Comparison of ENCODE assay signal across 1 cellular context in the genomic region with DNA sequence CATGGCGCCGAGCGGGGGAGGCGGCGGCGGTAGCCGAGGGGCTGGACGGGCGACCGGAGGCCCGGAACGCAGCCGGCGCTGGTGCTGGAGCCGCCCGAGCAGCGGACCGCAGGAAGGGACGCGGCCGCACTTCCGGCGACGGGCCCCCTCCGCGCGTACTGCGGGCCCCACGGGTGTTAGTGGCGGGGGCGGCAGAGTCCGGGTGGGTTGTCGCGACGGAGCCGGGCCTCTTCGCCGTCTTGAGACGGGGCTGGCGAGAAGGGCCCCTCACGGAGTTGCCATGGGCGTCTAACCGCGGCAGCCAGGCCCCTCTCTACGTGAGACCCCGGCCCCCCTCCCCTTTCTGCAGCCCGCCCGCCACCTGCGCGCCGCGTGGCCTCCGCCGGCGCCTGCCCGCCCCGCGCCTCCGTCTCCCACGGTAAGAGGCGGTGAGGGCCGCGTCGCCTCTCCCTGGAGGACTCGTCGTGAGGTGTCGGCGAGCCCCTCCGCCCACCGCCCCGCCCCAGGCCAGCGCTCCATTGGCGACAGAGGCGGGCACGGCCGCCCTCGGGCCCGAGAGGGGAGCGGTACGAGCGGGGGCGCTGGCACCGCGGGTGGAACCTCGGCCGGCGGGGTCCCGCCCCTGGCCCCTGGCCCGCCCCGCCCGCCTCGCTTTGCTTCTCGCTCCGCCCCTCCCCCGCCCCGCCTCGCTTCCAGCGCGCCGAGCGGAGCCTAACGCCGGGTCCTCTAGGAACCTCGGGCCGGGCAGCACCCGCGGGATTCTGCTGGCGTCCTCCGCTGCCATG.
TF ChIP-seq lines count a peak whose summit lies in the region.

Gene VPS9D1, minus strand, starts transcription at position 40 of the 785 bp plus-strand sequence. Its CDS starts 37 bp downstream, at position 3.
A gene with protein sequence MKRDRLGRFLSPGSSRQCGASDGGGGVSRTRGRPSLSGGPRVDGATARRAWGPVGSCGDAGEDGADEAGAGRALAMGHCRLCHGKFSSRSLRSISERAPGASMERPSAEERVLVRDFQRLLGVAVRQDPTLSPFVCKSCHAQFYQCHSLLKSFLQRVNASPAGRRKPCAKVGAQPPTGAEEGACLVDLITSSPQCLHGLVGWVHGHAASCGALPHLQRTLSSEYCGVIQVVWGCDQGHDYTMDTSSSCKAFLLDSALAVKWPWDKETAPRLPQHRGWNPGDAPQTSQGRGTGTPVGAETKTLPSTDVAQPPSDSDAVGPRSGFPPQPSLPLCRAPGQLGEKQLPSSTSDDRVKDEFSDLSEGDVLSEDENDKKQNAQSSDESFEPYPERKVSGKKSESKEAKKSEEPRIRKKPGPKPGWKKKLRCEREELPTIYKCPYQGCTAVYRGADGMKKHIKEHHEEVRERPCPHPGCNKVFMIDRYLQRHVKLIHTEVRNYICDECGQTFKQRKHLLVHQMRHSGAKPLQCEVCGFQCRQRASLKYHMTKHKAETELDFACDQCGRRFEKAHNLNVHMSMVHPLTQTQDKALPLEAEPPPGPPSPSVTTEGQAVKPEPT (plus strand): TSS at position 679 of the 785 bp plus-strand sequence. CDS start 104 bp downstream, at position 783.

TF ChIP-seq in GM12878, 131 proteins besides CTCF, POLR2A, EP300 and RAD21 (continued from another document and continues in another):
- no peak for TF ChIP-seq PRDM15 (CRISPR knock-in tag; IDR thresholded peaks at IDR 0.05)
- TF ChIP-seq, protein P1, sequence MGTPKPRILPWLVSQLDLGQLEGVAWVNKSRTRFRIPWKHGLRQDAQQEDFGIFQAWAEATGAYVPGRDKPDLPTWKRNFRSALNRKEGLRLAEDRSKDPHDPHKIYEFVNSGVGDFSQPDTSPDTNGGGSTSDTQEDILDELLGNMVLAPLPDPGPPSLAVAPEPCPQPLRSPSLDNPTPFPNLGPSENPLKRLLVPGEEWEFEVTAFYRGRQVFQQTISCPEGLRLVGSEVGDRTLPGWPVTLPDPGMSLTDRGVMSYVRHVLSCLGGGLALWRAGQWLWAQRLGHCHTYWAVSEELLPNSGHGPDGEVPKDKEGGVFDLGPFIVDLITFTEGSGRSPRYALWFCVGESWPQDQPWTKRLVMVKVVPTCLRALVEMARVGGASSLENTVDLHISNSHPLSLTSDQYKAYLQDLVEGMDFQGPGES (IDR thresholded peaks at IDR 0.05): peak; percentile 64
- TF ChIP-seq MEF2B (IDR thresholded peaks at IDR 0.05; ENCODE audit: partially characterized antibody, poor library complexity, severe bottlenecking): peak; percentile 34
- TF ChIP-seq EZH2 (IDR thresholded peaks at IDR 0.05; ENCODE audit: borderline replicate concordance, control insufficient read depth, low read depth, low read length): no peak
- TF ChIP-seq TBL1XR1 (IDR thresholded peaks at IDR 0.05; ENCODE audit: low read depth, low read length): 0 out of 2 replicates have a peak, but pooled peaks have one; percentile 64
- no peak for TF ChIP-seq ATF3 (IDR thresholded peaks at IDR 0.05; ENCODE audit: borderline replicate concordance, extremely low read depth, low read depth, low read length)
- no peak for TF ChIP-seq KDM1A (IDR thresholded peaks at IDR 0.05; ENCODE audit: borderline replicate concordance)
- TF ChIP-seq RB1 (IDR thresholded peaks at IDR 0.05; ENCODE audit: borderline replicate concordance): peak; percentile 88; the same call in 1 of the 2 replicates
- TF ChIP-seq MXI1 (IDR thresholded peaks at IDR 0.05; ENCODE audit: low read depth, low read length): peak; percentile 55
- peak; percentile 87 for TF ChIP-seq DPF2 (IDR thresholded peaks at IDR 0.05)
- TF ChIP-seq POLR2AphosphoS5 (IDR thresholded peaks at IDR 0.05; ENCODE audit: low read length): peak; percentile 51; the same call in 1 of the 2 replicates
- TF ChIP-seq SREBF2 (IDR thresholded peaks at IDR 0.05; ENCODE audit: low read length): peak; percentile 66; the same call in 1 of the 2 replicates
- peak; percentile 70; the same call in 1 of the 2 replicates for TF ChIP-seq TARDBP (IDR thresholded peaks at IDR 0.05; ENCODE audit: borderline replicate concordance)
- peak; percentile 74 for TF ChIP-seq SIX5 (IDR thresholded peaks at IDR 0.05; ENCODE audit: low read depth, low read length, severe bottlenecking)
- TF ChIP-seq, protein P2, sequence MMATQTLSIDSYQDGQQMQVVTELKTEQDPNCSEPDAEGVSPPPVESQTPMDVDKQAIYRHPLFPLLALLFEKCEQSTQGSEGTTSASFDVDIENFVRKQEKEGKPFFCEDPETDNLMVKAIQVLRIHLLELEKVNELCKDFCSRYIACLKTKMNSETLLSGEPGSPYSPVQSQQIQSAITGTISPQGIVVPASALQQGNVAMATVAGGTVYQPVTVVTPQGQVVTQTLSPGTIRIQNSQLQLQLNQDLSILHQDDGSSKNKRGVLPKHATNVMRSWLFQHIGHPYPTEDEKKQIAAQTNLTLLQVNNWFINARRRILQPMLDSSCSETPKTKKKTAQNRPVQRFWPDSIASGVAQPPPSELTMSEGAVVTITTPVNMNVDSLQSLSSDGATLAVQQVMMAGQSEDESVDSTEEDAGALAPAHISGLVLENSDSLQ (IDR thresholded peaks at IDR 0.05): peak; percentile 46
- TF ChIP-seq NR2C2 (IDR thresholded peaks at IDR 0.05; ENCODE audit: borderline replicate concordance, control insufficient read depth, insufficient read length, low read depth): no peak
- peak; percentile 10 for TF ChIP-seq BCL3 (IDR thresholded peaks at IDR 0.05; ENCODE audit: borderline replicate concordance, insufficient read depth, low read depth, low read length, poor library complexity, severe bottlenecking)
- TF ChIP-seq IKZF1 (conservative IDR thresholded peaks at IDR 0.05): peak; percentile 94
- TF ChIP-seq GABPA (IDR thresholded peaks at IDR 0.05; ENCODE audit: low read depth): peak; percentile 93
- TF ChIP-seq IRF5 (IDR thresholded peaks at IDR 0.05; ENCODE audit: borderline replicate concordance): no peak
- TF ChIP-seq SP1 (IDR thresholded peaks at IDR 0.05; ENCODE audit: low read depth, low read length): peak; percentile 65
- peak; percentile 99 for TF ChIP-seq GATAD2B (conservative IDR thresholded peaks at IDR 0.05; ENCODE audit: low read depth)
- TF ChIP-seq, protein P3, sequence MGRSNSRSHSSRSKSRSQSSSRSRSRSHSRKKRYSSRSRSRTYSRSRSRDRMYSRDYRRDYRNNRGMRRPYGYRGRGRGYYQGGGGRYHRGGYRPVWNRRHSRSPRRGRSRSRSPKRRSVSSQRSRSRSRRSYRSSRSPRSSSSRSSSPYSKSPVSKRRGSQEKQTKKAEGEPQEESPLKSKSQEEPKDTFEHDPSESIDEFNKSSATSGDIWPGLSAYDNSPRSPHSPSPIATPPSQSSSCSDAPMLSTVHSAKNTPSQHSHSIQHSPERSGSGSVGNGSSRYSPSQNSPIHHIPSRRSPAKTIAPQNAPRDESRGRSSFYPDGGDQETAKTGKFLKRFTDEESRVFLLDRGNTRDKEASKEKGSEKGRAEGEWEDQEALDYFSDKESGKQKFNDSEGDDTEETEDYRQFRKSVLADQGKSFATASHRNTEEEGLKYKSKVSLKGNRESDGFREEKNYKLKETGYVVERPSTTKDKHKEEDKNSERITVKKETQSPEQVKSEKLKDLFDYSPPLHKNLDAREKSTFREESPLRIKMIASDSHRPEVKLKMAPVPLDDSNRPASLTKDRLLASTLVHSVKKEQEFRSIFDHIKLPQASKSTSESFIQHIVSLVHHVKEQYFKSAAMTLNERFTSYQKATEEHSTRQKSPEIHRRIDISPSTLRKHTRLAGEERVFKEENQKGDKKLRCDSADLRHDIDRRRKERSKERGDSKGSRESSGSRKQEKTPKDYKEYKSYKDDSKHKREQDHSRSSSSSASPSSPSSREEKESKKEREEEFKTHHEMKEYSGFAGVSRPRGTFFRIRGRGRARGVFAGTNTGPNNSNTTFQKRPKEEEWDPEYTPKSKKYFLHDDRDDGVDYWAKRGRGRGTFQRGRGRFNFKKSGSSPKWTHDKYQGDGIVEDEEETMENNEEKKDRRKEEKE (IDR thresholded peaks at IDR 0.05): 0 out of 2 replicates have a peak, but pooled peaks have one; percentile 8
- TF ChIP-seq, protein P4, sequence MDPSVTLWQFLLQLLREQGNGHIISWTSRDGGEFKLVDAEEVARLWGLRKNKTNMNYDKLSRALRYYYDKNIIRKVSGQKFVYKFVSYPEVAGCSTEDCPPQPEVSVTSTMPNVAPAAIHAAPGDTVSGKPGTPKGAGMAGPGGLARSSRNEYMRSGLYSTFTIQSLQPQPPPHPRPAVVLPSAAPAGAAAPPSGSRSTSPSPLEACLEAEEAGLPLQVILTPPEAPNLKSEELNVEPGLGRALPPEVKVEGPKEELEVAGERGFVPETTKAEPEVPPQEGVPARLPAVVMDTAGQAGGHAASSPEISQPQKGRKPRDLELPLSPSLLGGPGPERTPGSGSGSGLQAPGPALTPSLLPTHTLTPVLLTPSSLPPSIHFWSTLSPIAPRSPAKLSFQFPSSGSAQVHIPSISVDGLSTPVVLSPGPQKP (IDR thresholded peaks at IDR 0.05; ENCODE audit: low read depth, low read length): peak; percentile 50; the same call in 1 of the 2 replicates
- TF ChIP-seq YY1 (IDR thresholded peaks at IDR 0.05; ENCODE audit: low read depth, low read length): peak; percentile 93
- peak; percentile 70 for TF ChIP-seq RELA (IDR thresholded peaks at IDR 0.05; ENCODE audit: borderline replicate concordance, partially characterized antibody)
- TF ChIP-seq, protein P5, sequence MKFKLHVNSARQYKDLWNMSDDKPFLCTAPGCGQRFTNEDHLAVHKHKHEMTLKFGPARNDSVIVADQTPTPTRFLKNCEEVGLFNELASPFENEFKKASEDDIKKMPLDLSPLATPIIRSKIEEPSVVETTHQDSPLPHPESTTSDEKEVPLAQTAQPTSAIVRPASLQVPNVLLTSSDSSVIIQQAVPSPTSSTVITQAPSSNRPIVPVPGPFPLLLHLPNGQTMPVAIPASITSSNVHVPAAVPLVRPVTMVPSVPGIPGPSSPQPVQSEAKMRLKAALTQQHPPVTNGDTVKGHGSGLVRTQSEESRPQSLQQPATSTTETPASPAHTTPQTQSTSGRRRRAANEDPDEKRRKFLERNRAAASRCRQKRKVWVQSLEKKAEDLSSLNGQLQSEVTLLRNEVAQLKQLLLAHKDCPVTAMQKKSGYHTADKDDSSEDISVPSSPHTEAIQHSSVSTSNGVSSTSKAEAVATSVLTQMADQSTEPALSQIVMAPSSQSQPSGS (IDR thresholded peaks at IDR 0.05; ENCODE audit: low read length): no peak
- no peak for TF ChIP-seq SMAD5 (IDR thresholded peaks at IDR 0.05; ENCODE audit: low read depth)
- TF ChIP-seq MAX (IDR thresholded peaks at IDR 0.05; ENCODE audit: low read depth, low read length): peak; percentile 68
- TF ChIP-seq CEBPB (IDR thresholded peaks at IDR 0.05; ENCODE audit: borderline replicate concordance in 1 of 2, low read depth in 2 of 2, low read length in 2 of 2): peak in 1 of 2 experiments; percentile 6; a peak in 1 of 4 replicates
- peak; percentile 100 for TF ChIP-seq BACH1 (IDR thresholded peaks at IDR 0.05; ENCODE audit: borderline replicate concordance)
- peak; percentile 71 for TF ChIP-seq CREB1 (IDR thresholded peaks at IDR 0.05; ENCODE audit: low read depth)
